Comparison of ENCODE assay signal across 27 cellular contexts in genomic region chr9:14957054-14957453, GRCh38. TPM values are rescaled to one million over a fixed set of nuclear protein-coding genes. Genes with fewer than 3 reads are reported as not detected.
"Had no signal": no experiment of that assay in that cellular context is flagged by ENCODE, and none has a peak within 500 bp of the region (broad histone marks: within the 10 kb centered on the region; RNA-seq: fewer than 3 reads in every experiment).

No MANE protein-coding gene starts in this region.

- H3K4me1 Mint-ChIP-seq: central memory CD8-positive, alpha-beta T cell; immature natural killer cell; stimulated activated effector memory CD8-positive, alpha-beta T cell treated with anti-CD3 and anti-CD28 coated beads, Interleukin-12 subunit alpha, Interleukin-12 subunit beta, amount 100 ng/mL, for 72 hours had no signal

- H3K4me1 ChIP-seq: colonic mucosa, esophagus muscularis mucosa, foreskin keratinocyte, gastroesophageal sphincter, sigmoid colon, testis, tibial artery, upper lobe of left lung had no signal

- DNase-seq: colonic mucosa; effector CD8-positive, alpha-beta T cell; endodermal cell; foreskin keratinocyte; hypothalamus; immature natural killer cell; islet precursor cell; kidney glomerular epithelial cell; mesenchymal stem cell; midbrain; naive thymus-derived CD8-positive, alpha-beta T cell; occipital lobe; pancreas; sigmoid colon; stimulated activated CD4-positive, alpha-beta T cell treated with anti-CD3 and anti-CD28 coated beads, Interleukin-2, amount 100 ng/mL, for 24 hours; stimulated activated CD4-positive, alpha-beta T cell treated with anti-CD3 and anti-CD28 coated beads, Interleukin-4, amount 100 ng/mL, for 24 hours; stimulated activated naive CD4-positive, alpha-beta T cell treated with Interleukin-2 at 50 U/mL for 16 hours; stomach; testis; tibial artery; upper lobe of left lung had no signal

- H3K4me3 Mint-ChIP-seq: central memory CD8-positive, alpha-beta T cell; dendritic cell treated with granulocyte-macrophage colony-stimulating factor and Interleukin-4, amounts not matched to agents 40 ng/mL and 50 ng/mL, for 4 days; endodermal cell; immature natural killer cell; naive thymus-derived CD8-positive, alpha-beta T cell; stimulated activated effector memory CD8-positive, alpha-beta T cell treated with anti-CD3 and anti-CD28 coated beads, Interleukin-12 subunit alpha, Interleukin-12 subunit beta, amount 100 ng/mL, for 72 hours had no signal

- H3K27ac Mint-ChIP-seq: dendritic cell treated with granulocyte-macrophage colony-stimulating factor and Interleukin-4, amounts not matched to agents 40 ng/mL and 50 ng/mL, for 4 days; endodermal cell; immature natural killer cell; naive thymus-derived CD8-positive, alpha-beta T cell; stimulated activated effector memory CD8-positive, alpha-beta T cell treated with anti-CD3 and anti-CD28 coated beads, Interleukin-12 subunit alpha, Interleukin-12 subunit beta, amount 100 ng/mL, for 72 hours had no signal

- ATAC-seq: foreskin keratinocyte; gastroesophageal sphincter; naive thymus-derived CD8-positive, alpha-beta T cell; pancreas; stimulated activated effector memory CD8-positive, alpha-beta T cell treated with anti-CD3 and anti-CD28 coated beads, Interleukin-12 subunit alpha, Interleukin-12 subunit beta, amount 100 ng/mL, for 72 hours had no signal

- H3K27ac ChIP-seq: colonic mucosa, esophagus muscularis mucosa, foreskin keratinocyte, gastroesophageal sphincter, pancreas, sigmoid colon, stomach, testis, tibial artery, upper lobe of left lung had no signal

- H3K4me3 ChIP-seq: colonic mucosa, esophagus muscularis mucosa, gastroesophageal sphincter, pancreas, sigmoid colon, stomach, testis, tibial artery, upper lobe of left lung had no signal

- H3K36me3 ChIP-seq: colonic mucosa, esophagus muscularis mucosa, gastroesophageal sphincter, pancreas, sigmoid colon, stomach, tibial artery, upper lobe of left lung had no signal

- H3K9me3 ChIP-seq: colonic mucosa, esophagus muscularis mucosa, pancreas, sigmoid colon, stomach, testis, tibial artery, upper lobe of left lung had no signal

- H3K27me3 Mint-ChIP-seq: central memory CD8-positive, alpha-beta T cell; dendritic cell treated with granulocyte-macrophage colony-stimulating factor and Interleukin-4, amounts not matched to agents 40 ng/mL and 50 ng/mL, for 4 days had no signal

- H3K9me3 Mint-ChIP-seq: dendritic cell treated with granulocyte-macrophage colony-stimulating factor and Interleukin-4, amounts not matched to agents 40 ng/mL and 50 ng/mL, for 4 days had no signal

- H3K27me3 ChIP-seq: colonic mucosa, esophagus muscularis mucosa, foreskin keratinocyte, gastroesophageal sphincter, pancreas, sigmoid colon, stomach, testis, tibial artery, upper lobe of left lung had no signal

- H3K36me3 Mint-ChIP-seq: immature natural killer cell; naive thymus-derived CD8-positive, alpha-beta T cell; stimulated activated effector memory CD8-positive, alpha-beta T cell treated with anti-CD3 and anti-CD28 coated beads, Interleukin-12 subunit alpha, Interleukin-12 subunit beta, amount 100 ng/mL, for 72 hours had no signal

RNA-seq across cellular contexts. Expression of gene FREM1, which starts 46.8 kb away (rescaled TPM):
- total RNA-seq: foreskin keratinocyte; lung microvascular endothelial cell; naive thymus-derived CD8-positive, alpha-beta T cell had no signal
